ENCODE assay signal across 12 cellular contexts in genomic region chr15:92805080-92805708, GRCh38.
A peak's percentile ranks its signal among the peaks of the same experiment; 100 is the strongest.
DNase-seq lines count a peak whose midpoint lies in the region; ATAC-seq and TF ChIP-seq lines count a peak whose summit lies in the region.
"Had no signal": no experiment of that assay in that cellular context is flagged by ENCODE, and none has a peak within 500 bp of the region (broad histone marks: within the 10 kb centered on the region; RNA-seq: fewer than 3 reads in every experiment).

No MANE protein-coding gene starts in this region.

- peaks cover 6% of the 10 kb centered on the region for H3K36me3 Mint-ChIP-seq in progenitor cell of endocrine pancreas (ENCODE audit: insufficient read depth)

- no peak for TF ChIP-seq CTCF in left ventricle myocardium inferior (IDR thresholded peaks at IDR 0.05; ENCODE audit: borderline replicate concordance)
- TF ChIP-seq CTCF in prostate gland (IDR thresholded peaks at IDR 0.05), result no peak
- TF ChIP-seq CTCF in progenitor cell of endocrine pancreas (IDR thresholded peaks at IDR 0.05; ENCODE audit: unreplicated experiment), result no peak
- TF ChIP-seq CTCF in GM13977 (IDR thresholded peaks at IDR 0.05; ENCODE audit: extremely low read depth, insufficient read depth, missing control alignments), result no peak

- H3K4me1 ChIP-seq in left ventricle myocardium inferior (peaks cover 37% of the 10 kb centered on the region), prostate gland (replicated peaks) (no peaks in the 10 kb centered on the region)

- ATAC-seq in left ventricle myocardium superior (no peak), HG02970 (IDR thresholded peaks at IDR 0.05; ENCODE audit: low FRiP score, unreplicated experiment) (no peak)
- ATAC-seq: activated CD8-positive, alpha-beta T cell treated with anti-CD3 and anti-CD28 coated beads for 36 hours had no signal

- WGBS in prostate gland, result 88% methylated on average over 10 of the region's 10 CpGs

- H3K27me3 ChIP-seq in left ventricle myocardium inferior (ENCODE audit: low read depth), result no peaks in the 10 kb centered on the region
- H3K27me3 ChIP-seq in prostate gland (replicated peaks; ENCODE audit: insufficient read depth), result no peaks in the 10 kb centered on the region

- H3K27ac Mint-ChIP-seq in progenitor cell of endocrine pancreas, result no peak overlapping the region
- H3K27ac Mint-ChIP-seq: activated CD8-positive, alpha-beta T cell treated with anti-CD3 and anti-CD28 coated beads for 36 hours had no signal

- H3K4me3 ChIP-seq in left ventricle myocardium inferior (no peak overlapping the region), prostate gland (no peak overlapping the region)

- H3K9me3 ChIP-seq in left ventricle myocardium inferior (replicated peaks) (no peaks in the 10 kb centered on the region), prostate gland (no peaks in the 10 kb centered on the region)

- intact Hi-C loops in left ventricle myocardium inferior (cut with micrococcal nuclease), result no loop called here
- intact Hi-C loops in left ventricle myocardium superior (cut with micrococcal nuclease), result loop anchor here (10.0 kb wide), 1 partner anchor 110 kb away; no protein-coding TSS in a partner anchor
- intact Hi-C loops in prostate gland (cut with DNase I), result loop anchor here (5.0 to 10.0 kb wide), 3 partner anchors 97 to 222 kb away; partner anchors contain the start of gene CHD2

- H3K9me3 Mint-ChIP-seq in progenitor cell of endocrine pancreas (ENCODE audit: low read depth), result peaks cover 6% of the 10 kb centered on the region
- H3K9me3 Mint-ChIP-seq: activated CD8-positive, alpha-beta T cell treated with anti-CD3 and anti-CD28 coated beads for 36 hours had no signal

- H3K4me3 Mint-ChIP-seq in progenitor cell of endocrine pancreas (ENCODE audit: low read depth), result no peak overlapping the region
- H3K4me3 Mint-ChIP-seq: activated CD8-positive, alpha-beta T cell treated with anti-CD3 and anti-CD28 coated beads for 36 hours had no signal

- H3K27ac ChIP-seq in left ventricle myocardium inferior (replicated peaks), result peak overlapping the region; percentile 81
- peak overlapping the region; percentile 98 for H3K27ac ChIP-seq in epithelial cell of prostate
- peak overlapping the region; percentile 71 to 76 for H3K27ac ChIP-seq in prostate gland

- in situ Hi-C loops in GM13977 (cut with MboI; ENCODE audit: low pct_unique_long_range_greater_than_20kb, low sequenced_read_pairs, unreplicated experiment), result loop anchor here (5.0 kb wide), 1 partner anchor 97 kb away; the partner anchor contains the start of gene CHD2

- no peak for DNase-seq in left ventricle myocardium inferior
- no peak for DNase-seq in left ventricle myocardium superior
- DNase-seq in epithelial cell of prostate (ENCODE audit: low read depth, low spot score), result no peak
- no peak for DNase-seq in prostate gland (ENCODE audit: low spot score)
- DNase-seq in progenitor cell of endocrine pancreas (ENCODE audit: low spot score, unreplicated experiment), result no peak
- no peak for DNase-seq in epidermal melanocyte (ENCODE audit: insufficient read length, low spot score)
- DNase-seq in GM13977 (ENCODE audit: low spot score), result no peak
- DNase-seq: activated CD8-positive, alpha-beta T cell treated with anti-CD3 and anti-CD28 coated beads for 36 hours; effector CD4-positive, alpha-beta T cell; hippocampal formation; NCI-H2171 treated with DMSO at 0.1 percent for 48 hours had no signal

- H3K27me3 Mint-ChIP-seq in progenitor cell of endocrine pancreas, result no peaks in the 10 kb centered on the region
- H3K27me3 Mint-ChIP-seq: activated CD8-positive, alpha-beta T cell treated with anti-CD3 and anti-CD28 coated beads for 36 hours had no signal

- no peak for TF ChIP-seq POLR2A in prostate gland (IDR thresholded peaks at IDR 0.05)

- H3K36me3 ChIP-seq in left ventricle myocardium inferior (no peaks in the 10 kb centered on the region), prostate gland (no peaks in the 10 kb centered on the region)

- H3K4me1 Mint-ChIP-seq in progenitor cell of endocrine pancreas (ENCODE audit: low read depth), result peaks cover 18% of the 10 kb centered on the region
